In genomic region chr1:146510248-146510983, GRCh38 we compare ENCODE assay signal across 6 cellular contexts.
DNase-seq lines count a peak whose midpoint lies in the region; ATAC-seq and TF ChIP-seq lines count a peak whose summit lies in the region.
"Not testable (repeated sequence)": the region's sequence is repeated elsewhere in the genome, so short reads cannot be mapped to it uniquely, and the experiment has no call there.

No MANE protein-coding gene starts in this region.

- H3K36me3 Mint-ChIP-seq in T-helper 17 cell (ENCODE audit: low read depth); naive thymus-derived CD4-positive, alpha-beta T cell; natural killer cell treated with Interleukin-12 subunit alpha and Interleukin-12 subunit beta and Interleukin-15 and Interleukin-18, amount 100 ng/mL, for 72 hours: not testable (repeated sequence)

- H3K27me3 Mint-ChIP-seq in T-helper 17 cell; naive thymus-derived CD4-positive, alpha-beta T cell; natural killer cell treated with Interleukin-12 subunit alpha and Interleukin-12 subunit beta and Interleukin-15 and Interleukin-18, amount 100 ng/mL, for 72 hours: not testable (repeated sequence)

- not testable (repeated sequence) for H3K36me3 ChIP-seq in PC-3 (ENCODE audit: low read depth, low read length); lower lobe of right lung; naive thymus-derived CD4-positive, alpha-beta T cell (ENCODE audit: control insufficient read depth in 2 of 3, insufficient read depth in 3 of 3, low read length in 3 of 3)

- CTCF ChIA-PET in PC-3 (lab: Charles Lee); naive thymus-derived CD4-positive, alpha-beta T cell (lab: Charles Lee): not testable (repeated sequence)

- H3K4me3 ChIP-seq in PC-3 (ENCODE audit: low read length); lower lobe of right lung; naive thymus-derived CD4-positive, alpha-beta T cell (ENCODE audit: low read length): not testable (repeated sequence)

- not testable (repeated sequence) for H3K9me3 ChIP-seq in PC-3 (ENCODE audit: low read length); T-helper 17 cell (ENCODE audit: control insufficient read depth, low read length, poor library complexity, severe bottlenecking); lower lobe of right lung; naive thymus-derived CD4-positive, alpha-beta T cell (ENCODE audit: control insufficient read depth in 2 of 3, low read length in 3 of 3)

- H3K27me3 ChIP-seq in PC-3 (ENCODE audit: low read length); foreskin keratinocyte; lower lobe of right lung (ENCODE audit: low read depth); naive thymus-derived CD4-positive, alpha-beta T cell (ENCODE audit: control insufficient read depth in 2 of 2, insufficient read depth in 2 of 2, low read length in 2 of 2): not testable (repeated sequence)

- not testable (repeated sequence) for H3K27ac Mint-ChIP-seq in T-helper 17 cell; naive thymus-derived CD4-positive, alpha-beta T cell; natural killer cell treated with Interleukin-12 subunit alpha and Interleukin-12 subunit beta and Interleukin-15 and Interleukin-18, amount 100 ng/mL, for 72 hours

- H4K20me1 ChIP-seq in PC-3 (ENCODE audit: low read length): not testable (repeated sequence)

- H3K4me1 ChIP-seq in PC-3 (ENCODE audit: insufficient read depth, low read length); foreskin keratinocyte; lower lobe of right lung; naive thymus-derived CD4-positive, alpha-beta T cell (ENCODE audit: control insufficient read depth in 2 of 2, insufficient read depth in 2 of 2, low read length in 2 of 2): not testable (repeated sequence)

- H3K4me3 Mint-ChIP-seq in T-helper 17 cell; naive thymus-derived CD4-positive, alpha-beta T cell; natural killer cell treated with Interleukin-12 subunit alpha and Interleukin-12 subunit beta and Interleukin-15 and Interleukin-18, amount 100 ng/mL, for 72 hours: not testable (repeated sequence)

- ATAC-seq in PC-3 (peak; percentile 60), T-helper 17 cell (peak; percentile 23), foreskin keratinocyte (peak; percentile 83), lower lobe of right lung (peak; percentile 68 to 69)
- peak; percentile 82 for ATAC-seq in naive thymus-derived CD4-positive, alpha-beta T cell
- ATAC-seq in natural killer cell treated with Interleukin-12 subunit alpha and Interleukin-12 subunit beta and Interleukin-15 and Interleukin-18, amount 100 ng/mL, for 72 hours: peak; percentile 49 to 68

- not testable (repeated sequence) for DNase-seq in PC-3; T-helper 17 cell; foreskin keratinocyte; lower lobe of right lung; naive thymus-derived CD4-positive, alpha-beta T cell; natural killer cell treated with Interleukin-12 subunit alpha and Interleukin-12 subunit beta and Interleukin-15 and Interleukin-18, amount 100 ng/mL, for 72 hours (ENCODE audit: low spot score)

- H3K27ac ChIP-seq in PC-3 (ENCODE audit: low read length); foreskin keratinocyte; lower lobe of right lung; naive thymus-derived CD4-positive, alpha-beta T cell (ENCODE audit: low read depth, low read length): not testable (repeated sequence)

- BruUV-seq in PC-3 (replicated peaks; lab: Mats Ljungman, UMichigan): not testable (repeated sequence)

- POLR2A ChIA-PET in PC-3 (lab: Charles Lee; ENCODE audit: unreplicated experiment); naive thymus-derived CD4-positive, alpha-beta T cell (lab: Charles Lee): not testable (repeated sequence)

- H2AFZ ChIP-seq in PC-3 (ENCODE audit: low read length): not testable (repeated sequence)

- H3K4me2 ChIP-seq in PC-3 (ENCODE audit: low read length): not testable (repeated sequence)

- H3K9me2 ChIP-seq in PC-3 (replicated peaks; ENCODE audit: low read length): not testable (repeated sequence)

- TF ChIP-seq CTCF in PC-3 (conservative IDR thresholded peaks at IDR 0.05; ENCODE audit: low read depth, low read length); foreskin keratinocyte (conservative IDR thresholded peaks at IDR 0.05); lower lobe of right lung (IDR thresholded peaks at IDR 0.05): not testable (repeated sequence)

- not testable (repeated sequence) for H3K79me2 ChIP-seq in PC-3 (ENCODE audit: low read length)

- H3K9ac ChIP-seq in PC-3 (ENCODE audit: low read length): not testable (repeated sequence)

- H3K9me3 Mint-ChIP-seq in naive thymus-derived CD4-positive, alpha-beta T cell; natural killer cell treated with Interleukin-12 subunit alpha and Interleukin-12 subunit beta and Interleukin-15 and Interleukin-18, amount 100 ng/mL, for 72 hours: not testable (repeated sequence)

- H3F3A ChIP-seq in PC-3 (ENCODE audit: low read length, unreplicated experiment): not testable (repeated sequence)

- intact Hi-C loops in PC-3 (cut with micrococcal nuclease); lower lobe of right lung (cut with DNase I); naive thymus-derived CD4-positive, alpha-beta T cell (cut with micrococcal nuclease): not testable (repeated sequence)

- H3K4me1 Mint-ChIP-seq in T-helper 17 cell; naive thymus-derived CD4-positive, alpha-beta T cell; natural killer cell treated with Interleukin-12 subunit alpha and Interleukin-12 subunit beta and Interleukin-15 and Interleukin-18, amount 100 ng/mL, for 72 hours (ENCODE audit: low read depth in 2 of 2): not testable (repeated sequence)

Comparison
In these comparisons a context has a peak if more than half of its experiments do, and no peak if none do; other contexts are left out.
1. ATAC-seq: peak in every context shown above with its lines; median percentile 83 in foreskin keratinocyte; 82 in naive thymus-derived CD4-positive, alpha-beta T cell; 68 in lower lobe of right lung; 60 in PC-3; 58 in natural killer cell treated with Interleukin-12 subunit alpha and Interleukin-12 subunit beta and Interleukin-15 and Interleukin-18, amount 100 ng/mL, for 72 hours; 23 in T-helper 17 cell.